In the genomic region with DNA sequence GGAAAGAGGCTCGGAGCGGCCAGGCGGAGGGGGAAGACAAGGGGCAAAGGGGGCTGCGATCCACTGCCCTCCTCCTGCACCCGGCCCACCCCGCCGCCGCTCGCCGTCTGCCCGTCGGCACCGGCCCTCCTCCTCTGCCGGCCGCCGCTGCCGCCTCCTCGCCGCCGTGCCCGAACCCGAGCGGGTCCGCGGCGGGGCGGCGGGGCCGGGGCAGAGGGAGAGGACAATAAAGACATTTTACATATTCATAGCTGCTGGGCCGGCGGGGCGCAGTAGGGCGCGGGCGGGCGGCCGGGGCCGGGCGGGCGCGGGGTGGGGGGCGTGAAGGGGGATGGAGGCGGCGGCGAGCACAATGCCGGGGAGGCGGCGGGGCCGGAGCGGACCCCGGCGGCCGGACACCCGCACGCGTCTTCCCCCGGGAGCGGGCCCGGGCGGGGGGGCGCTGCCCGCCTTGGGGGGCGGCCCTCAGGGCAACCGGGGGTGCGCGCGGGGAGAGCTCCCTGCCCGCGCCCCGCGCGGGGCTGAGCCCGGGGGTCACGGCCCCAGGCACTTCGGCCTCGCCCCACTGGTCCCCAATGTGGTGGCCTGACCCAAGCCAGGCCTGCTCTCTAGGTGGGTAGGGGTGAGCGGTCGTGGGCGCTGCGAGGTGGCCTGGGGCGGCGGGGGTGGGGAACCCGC, we compare ENCODE assay signal across 1 cellular context.
TF ChIP-seq lines count a peak whose summit lies in the region.

No MANE protein-coding gene starts in this region.

TF ChIP-seq in WTC11, 78 proteins besides CTCF, POLR2A, EP300 and RAD21 (continued from another document):
- TF ChIP-seq, protein P1, sequence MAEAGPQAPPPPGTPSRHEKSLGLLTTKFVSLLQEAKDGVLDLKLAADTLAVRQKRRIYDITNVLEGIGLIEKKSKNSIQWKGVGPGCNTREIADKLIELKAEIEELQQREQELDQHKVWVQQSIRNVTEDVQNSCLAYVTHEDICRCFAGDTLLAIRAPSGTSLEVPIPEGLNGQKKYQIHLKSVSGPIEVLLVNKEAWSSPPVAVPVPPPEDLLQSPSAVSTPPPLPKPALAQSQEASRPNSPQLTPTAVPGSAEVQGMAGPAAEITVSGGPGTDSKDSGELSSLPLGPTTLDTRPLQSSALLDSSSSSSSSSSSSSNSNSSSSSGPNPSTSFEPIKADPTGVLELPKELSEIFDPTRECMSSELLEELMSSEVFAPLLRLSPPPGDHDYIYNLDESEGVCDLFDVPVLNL (CRISPR knock-in tag; IDR thresholded peaks at IDR 0.05; ENCODE audit: borderline replicate concordance, low read depth) = 0 out of 2 replicates have a peak, but pooled peaks have one; percentile 4
- TF ChIP-seq ZNF121 (CRISPR knock-in tag; IDR thresholded peaks at IDR 0.05) (no peak), PRRX2 (CRISPR knock-in tag; IDR thresholded peaks at IDR 0.05) (0 out of 2 replicates have a peak, but pooled peaks have one; percentile 79), JAZF1 (CRISPR knock-in tag; IDR thresholded peaks at IDR 0.05) (no peak), SMAD3 (CRISPR knock-in tag; IDR thresholded peaks at IDR 0.05; ENCODE audit: borderline replicate concordance) (no peak), SMAD4 (CRISPR knock-in tag; IDR thresholded peaks at IDR 0.05) (no peak), MYBL2 (CRISPR knock-in tag; IDR thresholded peaks at IDR 0.05) (no peak), TEAD4 (CRISPR knock-in tag; IDR thresholded peaks at IDR 0.05) (no peak), ZNF396 (CRISPR knock-in tag; IDR thresholded peaks at IDR 0.05; ENCODE audit: borderline replicate concordance) (no peak), TCF7 (CRISPR knock-in tag; IDR thresholded peaks at IDR 0.05; ENCODE audit: low read depth) (no peak), ZNF416 (CRISPR knock-in tag; IDR thresholded peaks at IDR 0.05) (peak; percentile 86), NR3C1 (CRISPR knock-in tag; conservative IDR thresholded peaks at IDR 0.05; ENCODE audit: low read depth) (no peak), CREB1 (CRISPR knock-in tag; IDR thresholded peaks at IDR 0.05) (no peak), ZNF423 (CRISPR knock-in tag; IDR thresholded peaks at IDR 0.05) (no peak)
- TF ChIP-seq, protein P2, sequence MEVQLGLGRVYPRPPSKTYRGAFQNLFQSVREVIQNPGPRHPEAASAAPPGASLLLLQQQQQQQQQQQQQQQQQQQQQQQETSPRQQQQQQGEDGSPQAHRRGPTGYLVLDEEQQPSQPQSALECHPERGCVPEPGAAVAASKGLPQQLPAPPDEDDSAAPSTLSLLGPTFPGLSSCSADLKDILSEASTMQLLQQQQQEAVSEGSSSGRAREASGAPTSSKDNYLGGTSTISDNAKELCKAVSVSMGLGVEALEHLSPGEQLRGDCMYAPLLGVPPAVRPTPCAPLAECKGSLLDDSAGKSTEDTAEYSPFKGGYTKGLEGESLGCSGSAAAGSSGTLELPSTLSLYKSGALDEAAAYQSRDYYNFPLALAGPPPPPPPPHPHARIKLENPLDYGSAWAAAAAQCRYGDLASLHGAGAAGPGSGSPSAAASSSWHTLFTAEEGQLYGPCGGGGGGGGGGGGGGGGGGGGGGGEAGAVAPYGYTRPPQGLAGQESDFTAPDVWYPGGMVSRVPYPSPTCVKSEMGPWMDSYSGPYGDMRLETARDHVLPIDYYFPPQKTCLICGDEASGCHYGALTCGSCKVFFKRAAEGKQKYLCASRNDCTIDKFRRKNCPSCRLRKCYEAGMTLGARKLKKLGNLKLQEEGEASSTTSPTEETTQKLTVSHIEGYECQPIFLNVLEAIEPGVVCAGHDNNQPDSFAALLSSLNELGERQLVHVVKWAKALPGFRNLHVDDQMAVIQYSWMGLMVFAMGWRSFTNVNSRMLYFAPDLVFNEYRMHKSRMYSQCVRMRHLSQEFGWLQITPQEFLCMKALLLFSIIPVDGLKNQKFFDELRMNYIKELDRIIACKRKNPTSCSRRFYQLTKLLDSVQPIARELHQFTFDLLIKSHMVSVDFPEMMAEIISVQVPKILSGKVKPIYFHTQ (CRISPR knock-in tag; IDR thresholded peaks at IDR 0.05) = no peak
- TF ChIP-seq, protein P3, sequence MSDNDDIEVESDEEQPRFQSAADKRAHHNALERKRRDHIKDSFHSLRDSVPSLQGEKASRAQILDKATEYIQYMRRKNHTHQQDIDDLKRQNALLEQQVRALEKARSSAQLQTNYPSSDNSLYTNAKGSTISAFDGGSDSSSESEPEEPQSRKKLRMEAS (CRISPR knock-in tag; IDR thresholded peaks at IDR 0.05) = no peak
- TF ChIP-seq, protein P4, sequence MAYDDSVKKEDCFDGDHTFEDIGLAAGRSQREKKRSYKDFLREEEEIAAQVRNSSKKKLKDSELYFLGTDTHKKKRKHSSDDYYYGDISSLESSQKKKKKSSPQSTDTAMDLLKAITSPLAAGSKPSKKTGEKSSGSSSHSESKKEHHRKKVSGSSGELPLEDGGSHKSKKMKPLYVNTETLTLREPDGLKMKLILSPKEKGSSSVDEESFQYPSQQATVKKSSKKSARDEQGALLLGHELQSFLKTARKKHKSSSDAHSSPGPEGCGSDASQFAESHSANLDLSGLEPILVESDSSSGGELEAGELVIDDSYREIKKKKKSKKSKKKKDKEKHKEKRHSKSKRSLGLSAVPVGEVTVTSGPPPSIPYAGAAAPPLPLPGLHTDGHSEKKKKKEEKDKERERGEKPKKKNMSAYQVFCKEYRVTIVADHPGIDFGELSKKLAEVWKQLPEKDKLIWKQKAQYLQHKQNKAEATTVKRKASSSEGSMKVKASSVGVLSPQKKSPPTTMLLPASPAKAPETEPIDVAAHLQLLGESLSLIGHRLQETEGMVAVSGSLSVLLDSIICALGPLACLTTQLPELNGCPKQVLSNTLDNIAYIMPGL (CRISPR knock-in tag; IDR thresholded peaks at IDR 0.05) = no peak; the same call in 1 of the 2 replicates
- TF ChIP-seq, protein P5, sequence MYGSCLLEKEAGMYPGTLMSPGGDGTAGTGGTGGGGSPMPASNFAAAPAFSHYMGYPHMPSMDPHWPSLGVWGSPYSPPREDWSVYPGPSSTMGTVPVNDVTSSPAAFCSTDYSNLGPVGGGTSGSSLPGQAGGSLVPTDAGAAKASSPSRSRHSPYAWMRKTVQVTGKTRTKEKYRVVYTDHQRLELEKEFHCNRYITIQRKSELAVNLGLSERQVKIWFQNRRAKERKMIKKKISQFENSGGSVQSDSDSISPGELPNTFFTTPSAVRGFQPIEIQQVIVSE (CRISPR knock-in tag; IDR thresholded peaks at IDR 0.05; ENCODE audit: borderline replicate concordance) = no peak
- TF ChIP-seq, protein P6, sequence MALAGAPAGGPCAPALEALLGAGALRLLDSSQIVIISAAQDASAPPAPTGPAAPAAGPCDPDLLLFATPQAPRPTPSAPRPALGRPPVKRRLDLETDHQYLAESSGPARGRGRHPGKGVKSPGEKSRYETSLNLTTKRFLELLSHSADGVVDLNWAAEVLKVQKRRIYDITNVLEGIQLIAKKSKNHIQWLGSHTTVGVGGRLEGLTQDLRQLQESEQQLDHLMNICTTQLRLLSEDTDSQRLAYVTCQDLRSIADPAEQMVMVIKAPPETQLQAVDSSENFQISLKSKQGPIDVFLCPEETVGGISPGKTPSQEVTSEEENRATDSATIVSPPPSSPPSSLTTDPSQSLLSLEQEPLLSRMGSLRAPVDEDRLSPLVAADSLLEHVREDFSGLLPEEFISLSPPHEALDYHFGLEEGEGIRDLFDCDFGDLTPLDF (CRISPR knock-in tag; IDR thresholded peaks at IDR 0.05) = no peak
- TF ChIP-seq, protein P7, sequence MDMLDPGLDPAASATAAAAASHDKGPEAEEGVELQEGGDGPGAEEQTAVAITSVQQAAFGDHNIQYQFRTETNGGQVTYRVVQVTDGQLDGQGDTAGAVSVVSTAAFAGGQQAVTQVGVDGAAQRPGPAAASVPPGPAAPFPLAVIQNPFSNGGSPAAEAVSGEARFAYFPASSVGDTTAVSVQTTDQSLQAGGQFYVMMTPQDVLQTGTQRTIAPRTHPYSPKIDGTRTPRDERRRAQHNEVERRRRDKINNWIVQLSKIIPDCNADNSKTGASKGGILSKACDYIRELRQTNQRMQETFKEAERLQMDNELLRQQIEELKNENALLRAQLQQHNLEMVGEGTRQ (CRISPR knock-in tag; IDR thresholded peaks at IDR 0.05) = no peak
